Comparison of ENCODE assay signal across 9 cellular contexts in the genomic region with DNA sequence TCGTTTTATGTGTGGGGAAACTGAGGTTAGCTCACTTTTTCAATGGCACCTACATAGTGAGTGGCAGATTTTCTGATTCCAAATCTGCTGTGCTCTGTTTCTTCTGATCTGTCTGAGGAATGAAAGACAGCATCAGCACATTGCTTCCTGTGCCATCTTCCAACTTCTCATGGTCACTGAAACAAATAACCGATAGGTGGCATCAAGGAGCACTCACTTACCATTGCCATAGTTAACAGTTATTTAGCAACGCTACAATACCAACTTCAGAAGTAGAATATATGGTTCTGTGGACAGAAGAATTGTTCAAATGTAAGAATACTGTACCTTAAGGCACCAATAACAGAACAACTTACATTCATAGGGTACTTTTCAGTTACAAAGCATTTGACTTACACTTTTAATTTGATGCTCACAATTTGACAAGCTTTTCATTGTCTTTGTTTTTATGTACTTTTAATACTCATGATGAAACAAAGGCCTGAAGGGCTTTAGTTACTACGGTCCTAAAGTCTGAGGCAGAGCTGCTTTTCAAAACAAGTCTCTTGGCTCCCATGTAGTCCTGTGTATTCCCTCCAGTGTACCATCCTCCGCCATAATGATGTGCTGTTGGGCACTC.
DNase-seq lines count a peak whose midpoint lies in the region; ATAC-seq and TF ChIP-seq lines count a peak whose summit lies in the region.
"Had no signal": no experiment of that assay in that cellular context is flagged by ENCODE, and none has a peak within 500 bp of the region (broad histone marks: within the 10 kb centered on the region; RNA-seq: fewer than 3 reads in every experiment).

No MANE protein-coding gene starts in this region.

- H3K4me1 Mint-ChIP-seq in activated CD8-positive, alpha-beta memory T cell treated with anti-CD3 and anti-CD28 coated beads, Interleukin-2, amount 10 ng/mL, durations not matched to agents 7 days and 5 days: no peaks in the 10 kb centered on the region

- TF ChIP-seq POLR2A in prostate gland (IDR thresholded peaks at IDR 0.05): no peak

- no peaks in the 10 kb centered on the region for H3K36me3 ChIP-seq in prostate gland

- H3K27me3 ChIP-seq in foreskin keratinocyte: no peaks in the 10 kb centered on the region
- H3K27me3 ChIP-seq in prostate gland (replicated peaks; ENCODE audit: insufficient read depth): no peaks in the 10 kb centered on the region

- no peak overlapping the region for H3K4me3 Mint-ChIP-seq in activated CD8-positive, alpha-beta memory T cell treated with anti-CD3 and anti-CD28 coated beads, Interleukin-2, amount 10 ng/mL, durations not matched to agents 7 days and 5 days
- H3K4me3 Mint-ChIP-seq: activated T-cell treated with anti-CD3 and anti-CD28 coated beads, Interleukin-2, amount 50 U/mL, for 4 hours had no signal

- in situ Hi-C loops in SK-MEL-5 (cut with HindIII; ENCODE audit: low pct_unique_long_range_greater_than_20kb, low sequenced_read_pairs): no loop called here

- H3K4me3 ChIP-seq in prostate gland: no peak overlapping the region

- peak; percentile 74 for TF ChIP-seq CTCF in foreskin keratinocyte (conservative IDR thresholded peaks at IDR 0.05)
- peak in 3 of 4 experiments; percentile 41 to 61 (median 55) for TF ChIP-seq CTCF in prostate gland (IDR thresholded peaks at IDR 0.05)

- no peaks in the 10 kb centered on the region for H3K27me3 Mint-ChIP-seq in activated CD8-positive, alpha-beta memory T cell treated with anti-CD3 and anti-CD28 coated beads, Interleukin-2, amount 10 ng/mL, durations not matched to agents 7 days and 5 days

- H3K9me3 Mint-ChIP-seq in activated CD8-positive, alpha-beta memory T cell treated with anti-CD3 and anti-CD28 coated beads, Interleukin-2, amount 10 ng/mL, durations not matched to agents 7 days and 5 days (ENCODE audit: low read depth): no peaks in the 10 kb centered on the region
- H3K9me3 Mint-ChIP-seq: activated T-cell treated with anti-CD3 and anti-CD28 coated beads, Interleukin-2, amount 50 U/mL, for 4 hours had no signal

- CTCF ChIA-PET in activated CD8-positive, alpha-beta memory T cell treated with anti-CD3 and anti-CD28 coated beads, Interleukin-2, amount 10 ng/mL, durations not matched to agents 7 days and 5 days (lab: Charles Lee): interaction anchor here (0.7 to 1.6 kb wide), 4 partner anchors 46 to 800 kb away, joined by 3 to 5 read pairs (median 4); no protein-coding TSS in a partner anchor

- peaks cover 5% of the 10 kb centered on the region for H3K36me3 Mint-ChIP-seq in activated CD8-positive, alpha-beta memory T cell treated with anti-CD3 and anti-CD28 coated beads, Interleukin-2, amount 10 ng/mL, durations not matched to agents 7 days and 5 days

- ATAC-seq in activated CD8-positive, alpha-beta memory T cell treated with anti-CD3 and anti-CD28 coated beads, Interleukin-2, amount 10 ng/mL, durations not matched to agents 7 days and 5 days: peak; percentile 45
- peak; percentile 66 for ATAC-seq in HG03066 (IDR thresholded peaks at IDR 0.05; ENCODE audit: low read depth, unreplicated experiment)
- ATAC-seq in foreskin keratinocyte: peak; percentile 70

- no peak for DNase-seq in activated CD8-positive, alpha-beta memory T cell treated with anti-CD3 and anti-CD28 coated beads, Interleukin-2, amount 10 ng/mL, durations not matched to agents 7 days and 5 days
- DNase-seq in activated CD8-positive, alpha-beta memory T cell treated with anti-CD3 and anti-CD28 coated beads, Interleukin-2, amount 50 U/mL, for 48 hours: no peak
- DNase-seq in SK-MEL-5 (ENCODE audit: low read depth, low spot score): peak; percentile 81
- DNase-seq in foreskin keratinocyte: peak in 1 of 2 donors; percentile 40
- DNase-seq in prostate gland (ENCODE audit: low spot score): peak; percentile 24
- DNase-seq in DMS79 treated with DMSO at 0.1 percent for 48 hours (lab: John Stamatoyannopoulos, UW): no peak
- no peak for DNase-seq in NCI-H128 (lab: John Stamatoyannopoulos, UW; ENCODE audit: unreplicated experiment)
- DNase-seq: activated T-cell treated with anti-CD3 and anti-CD28 coated beads, Interleukin-2, amount 50 U/mL, for 4 hours had no signal

- intact Hi-C loops in prostate gland (cut with DNase I): no loop called here

- H3K4me1 ChIP-seq in foreskin keratinocyte (peaks cover 11% of the 10 kb centered on the region), prostate gland (replicated peaks) (no peaks in the 10 kb centered on the region)

- no peak overlapping the region for H3K27ac Mint-ChIP-seq in activated CD8-positive, alpha-beta memory T cell treated with anti-CD3 and anti-CD28 coated beads, Interleukin-2, amount 10 ng/mL, durations not matched to agents 7 days and 5 days

- H3K27ac ChIP-seq in foreskin keratinocyte: no peak overlapping the region
- H3K27ac ChIP-seq in prostate gland: no peak overlapping the region

- H3K9me3 ChIP-seq in prostate gland: no peaks in the 10 kb centered on the region

- WGBS in prostate gland: 69% methylated on average over 5 of the region's 5 CpGs

Comparison
In these comparisons a context has a peak if more than half of its experiments do, and no peak if none do; other contexts are left out.
1. DNase-seq: peak in SK-MEL-5 (single experiment) and prostate gland (single experiment); none in activated CD8-positive, alpha-beta memory T cell treated with anti-CD3 and anti-CD28 coated beads, Interleukin-2, amount 10 ng/mL, durations not matched to agents 7 days and 5 days (single experiment), activated CD8-positive, alpha-beta memory T cell treated with anti-CD3 and anti-CD28 coated beads, Interleukin-2, amount 50 U/mL, for 48 hours (single experiment), DMS79 treated with DMSO at 0.1 percent for 48 hours (single experiment) and NCI-H128 (single experiment).
2. Peak in every context shown above with its lines, with median percentiles within 50 percentile points of each other: ATAC-seq.